1 cellular context compared by ENCODE assay signal in the genomic region with DNA sequence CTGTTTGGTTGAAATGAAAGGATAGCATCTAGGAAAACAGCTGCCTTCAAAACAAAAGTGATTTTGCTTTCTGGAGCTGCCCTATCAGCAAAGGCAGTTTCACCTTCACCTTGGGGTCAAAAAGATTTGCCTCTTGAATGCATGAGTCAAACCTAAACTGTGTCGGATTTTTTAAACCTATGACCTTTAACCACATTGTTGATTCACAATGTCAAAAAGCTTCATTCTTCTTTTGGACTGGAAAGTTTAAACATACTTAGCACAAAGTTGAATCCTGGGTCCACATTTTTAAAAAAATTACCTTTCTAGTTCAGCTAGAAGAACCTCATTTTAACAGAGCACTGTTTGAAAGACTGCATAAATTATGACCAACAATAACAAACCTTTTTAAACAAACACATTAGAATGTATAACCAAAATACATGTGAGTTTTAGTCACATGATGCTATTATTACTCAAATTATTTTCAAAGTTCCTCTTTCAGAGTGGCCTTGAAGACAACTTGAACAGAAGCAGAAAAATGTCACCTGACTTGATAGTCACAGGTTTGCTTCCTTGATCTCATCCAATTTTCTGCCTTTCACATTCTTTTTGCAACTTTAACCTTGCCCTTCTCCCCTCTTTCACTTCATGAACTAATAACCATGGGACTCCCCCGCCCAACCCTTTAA.
TF ChIP-seq lines count a peak whose summit lies in the region.

No MANE protein-coding gene starts in this region.

TF ChIP-seq in GM12878, 131 proteins besides CTCF, POLR2A, EP300 and RAD21 (continued from another document):
- TF ChIP-seq, protein P1, sequence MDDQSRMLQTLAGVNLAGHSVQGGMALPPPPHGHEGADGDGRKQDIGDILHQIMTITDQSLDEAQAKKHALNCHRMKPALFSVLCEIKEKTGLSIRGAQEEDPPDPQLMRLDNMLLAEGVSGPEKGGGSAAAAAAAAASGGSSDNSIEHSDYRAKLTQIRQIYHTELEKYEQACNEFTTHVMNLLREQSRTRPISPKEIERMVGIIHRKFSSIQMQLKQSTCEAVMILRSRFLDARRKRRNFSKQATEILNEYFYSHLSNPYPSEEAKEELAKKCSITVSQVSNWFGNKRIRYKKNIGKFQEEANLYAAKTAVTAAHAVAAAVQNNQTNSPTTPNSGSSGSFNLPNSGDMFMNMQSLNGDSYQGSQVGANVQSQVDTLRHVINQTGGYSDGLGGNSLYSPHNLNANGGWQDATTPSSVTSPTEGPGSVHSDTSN (IDR thresholded peaks at IDR 0.05; ENCODE audit: insufficient replicate concordance, low read depth, low read length), result peak; percentile 29
- TF ChIP-seq SREBF1 (IDR thresholded peaks at IDR 0.05; ENCODE audit: low read length) (no peak), STAT3 (IDR thresholded peaks at IDR 0.05; ENCODE audit: low read depth, low read length) (peak; percentile 89; the same call in 1 of the 2 replicates), CHD2 (IDR thresholded peaks at IDR 0.05; ENCODE audit: borderline replicate concordance, low read depth, low read length) (0 out of 2 replicates have a peak, but pooled peaks have one; percentile 43), SIN3A (IDR thresholded peaks at IDR 0.05; ENCODE audit: low read depth, low read length) (no peak), ESRRA (IDR thresholded peaks at IDR 0.05; ENCODE audit: low read length) (peak; percentile 98), SREBF2 (IDR thresholded peaks at IDR 0.05; ENCODE audit: low read length) (no peak), BHLHE40 (IDR thresholded peaks at IDR 0.05; ENCODE audit: borderline replicate concordance in 1 of 2, low read depth in 2 of 2, low read length in 1 of 2) (peak; percentile 86 to 92), DPF2 (IDR thresholded peaks at IDR 0.05) (peak; percentile 92), JUNB (IDR thresholded peaks at IDR 0.05) (peak; percentile 92)
- TF ChIP-seq, protein P2, sequence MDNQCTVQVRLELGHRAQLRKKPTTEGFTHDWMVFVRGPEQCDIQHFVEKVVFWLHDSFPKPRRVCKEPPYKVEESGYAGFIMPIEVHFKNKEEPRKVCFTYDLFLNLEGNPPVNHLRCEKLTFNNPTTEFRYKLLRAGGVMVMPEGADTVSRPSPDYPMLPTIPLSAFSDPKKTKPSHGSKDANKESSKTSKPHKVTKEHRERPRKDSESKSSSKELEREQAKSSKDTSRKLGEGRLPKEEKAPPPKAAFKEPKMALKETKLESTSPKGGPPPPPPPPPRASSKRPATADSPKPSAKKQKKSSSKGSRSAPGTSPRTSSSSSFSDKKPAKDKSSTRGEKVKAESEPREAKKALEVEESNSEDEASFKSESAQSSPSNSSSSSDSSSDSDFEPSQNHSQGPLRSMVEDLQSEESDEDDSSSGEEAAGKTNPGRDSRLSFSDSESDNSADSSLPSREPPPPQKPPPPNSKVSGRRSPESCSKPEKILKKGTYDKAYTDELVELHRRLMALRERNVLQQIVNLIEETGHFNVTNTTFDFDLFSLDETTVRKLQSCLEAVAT (IDR thresholded peaks at IDR 0.05), result no peak
